ENCODE assay signal across 8 cellular contexts in the genomic region with DNA sequence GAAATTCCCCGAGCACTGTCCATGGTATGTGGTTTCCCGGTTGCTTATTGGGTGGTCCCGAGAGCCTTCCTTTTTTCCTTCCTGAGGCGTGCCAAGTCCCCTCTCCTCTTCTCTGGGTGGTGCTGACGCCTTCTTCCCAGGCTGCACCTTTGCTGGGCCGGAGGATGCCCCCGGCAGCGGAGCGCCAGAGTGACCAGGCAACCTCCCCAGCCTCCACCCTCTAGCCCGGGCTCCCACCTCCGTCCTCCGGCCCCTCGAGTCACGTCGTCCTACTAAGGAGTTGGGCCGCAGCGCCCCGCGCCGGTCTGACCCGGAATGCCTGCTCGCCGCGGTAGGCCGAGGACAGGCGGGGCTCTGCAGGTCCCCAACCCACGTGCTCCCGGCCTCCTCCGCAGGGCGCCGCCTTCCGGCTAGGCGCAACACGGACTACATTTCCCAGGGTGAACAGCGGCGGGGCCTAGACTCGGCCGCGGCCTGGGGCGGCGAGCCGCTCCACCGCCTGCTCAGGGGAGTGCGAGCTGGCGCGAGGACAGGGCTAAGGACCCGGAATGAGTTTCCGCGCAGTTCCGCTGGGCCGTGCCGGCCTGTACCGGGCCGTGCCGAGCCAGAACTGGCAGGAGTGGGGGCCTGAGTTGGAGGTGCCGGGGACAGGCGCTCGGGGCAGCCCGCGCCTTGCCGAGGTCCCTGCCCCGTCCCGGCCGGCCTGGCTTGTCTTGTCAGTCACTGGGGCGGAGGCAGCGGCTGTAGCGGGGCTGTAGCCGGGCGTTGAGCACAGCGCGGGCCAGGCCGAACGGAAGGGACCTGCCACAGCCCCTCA. TPM values are rescaled to one million over a fixed set of nuclear protein-coding genes. Genes with fewer than 3 reads are reported as not detected.
DNase-seq lines count a peak whose midpoint lies in the region; ATAC-seq and TF ChIP-seq lines count a peak whose summit lies in the region.

Gene IPO13, plus strand, starts transcription at position 707 of the 817 bp plus-strand sequence. CDS start 651 bp downstream, outside the sequence.

- H3K9me3 Mint-ChIP-seq in activated naive CD8-positive, alpha-beta T cell treated with anti-CD3 and anti-CD28 coated beads, Interleukin-2, amount 50 U/mL, for 24 hours, result no peaks in the 10 kb centered on the region
- H3K9me3 Mint-ChIP-seq in type B pancreatic cell, result no peaks in the 10 kb centered on the region

- peak; percentile 94 for ATAC-seq in HG02678 (IDR thresholded peaks at IDR 0.05; ENCODE audit: unreplicated experiment)
- ATAC-seq in activated naive CD8-positive, alpha-beta T cell treated with anti-CD3 and anti-CD28 coated beads, Interleukin-2, amount 50 U/mL, for 24 hours, result peak; percentile 96

- H3K36me3 Mint-ChIP-seq in activated naive CD8-positive, alpha-beta T cell treated with anti-CD3 and anti-CD28 coated beads, Interleukin-2, amount 50 U/mL, for 24 hours (ENCODE audit: low read depth), result peaks cover 13% of the 10 kb centered on the region
- peaks cover 6% of the 10 kb centered on the region for H3K36me3 Mint-ChIP-seq in type B pancreatic cell

- TF ChIP-seq CTCF in GM12873 (IDR thresholded peaks at IDR 0.05; ENCODE audit: insufficient read depth, low read depth, low read length, missing control alignments) (peak; percentile 75), cardiac muscle cell (IDR thresholded peaks at IDR 0.05; ENCODE audit: low read depth, low read length) (peak; percentile 68), type B pancreatic cell (conservative IDR thresholded peaks at IDR 0.05) (peak; percentile 78)

- DNase-seq in NCI-H1105 treated with DMSO at 0.1 percent for 48 hours (lab: John Stamatoyannopoulos, UW), result peak; percentile 94
- peak; percentile 75 to 84 for DNase-seq in SW 1271 (lab: John Stamatoyannopoulos, UW)
- DNase-seq in activated naive CD8-positive, alpha-beta T cell treated with anti-CD3 and anti-CD28 coated beads, Interleukin-2, amount 50 U/mL, for 24 hours, result peak; percentile 96
- peak; percentile 96 to 98 for DNase-seq in cardiac muscle cell (ENCODE audit: low read depth in 1 of 2, low spot score in 1 of 2)
- peak; percentile 96 for DNase-seq in pons (ENCODE audit: low spot score)
- peak; percentile 97 for DNase-seq in type B pancreatic cell (ENCODE audit: extremely low spot score, unreplicated experiment)

- H3K36me3 ChIP-seq in cardiac muscle cell, result no peaks in the 10 kb centered on the region

- H3K27me3 Mint-ChIP-seq in activated naive CD8-positive, alpha-beta T cell treated with anti-CD3 and anti-CD28 coated beads, Interleukin-2, amount 50 U/mL, for 24 hours, result no peaks in the 10 kb centered on the region
- peaks cover 4% of the 10 kb centered on the region for H3K27me3 Mint-ChIP-seq in type B pancreatic cell

- H3K4me3 Mint-ChIP-seq in activated naive CD8-positive, alpha-beta T cell treated with anti-CD3 and anti-CD28 coated beads, Interleukin-2, amount 50 U/mL, for 24 hours, result peak within 1 kb of the TSS; percentile 97
- H3K4me3 Mint-ChIP-seq in type B pancreatic cell, result peak within 1 kb of the TSS; percentile 91

- H3K27ac Mint-ChIP-seq in activated naive CD8-positive, alpha-beta T cell treated with anti-CD3 and anti-CD28 coated beads, Interleukin-2, amount 50 U/mL, for 24 hours, result peak within 1 kb of the TSS; percentile 98
- peak within 1 kb of the TSS; percentile 90 for H3K27ac Mint-ChIP-seq in type B pancreatic cell

- H3K27ac ChIP-seq in cardiac muscle cell, result peak within 1 kb of the TSS; percentile 99

- H3K4me3 ChIP-seq in cardiac muscle cell, result peak within 1 kb of the TSS; percentile 56

- H3K27me3 ChIP-seq in cardiac muscle cell, result no peaks in the 10 kb centered on the region

- peaks cover 12% of the 10 kb centered on the region for H3K4me1 ChIP-seq in cardiac muscle cell (ENCODE audit: low read depth)

- H3K4me1 Mint-ChIP-seq in activated naive CD8-positive, alpha-beta T cell treated with anti-CD3 and anti-CD28 coated beads, Interleukin-2, amount 50 U/mL, for 24 hours, result peaks cover 40% of the 10 kb centered on the region
- peaks cover 31% of the 10 kb centered on the region for H3K4me1 Mint-ChIP-seq in type B pancreatic cell (ENCODE audit: unreplicated experiment)

- no peaks in the 10 kb centered on the region for H3K9me3 ChIP-seq in cardiac muscle cell (ENCODE audit: low read depth)

RNA-seq across cellular contexts. Expression of gene IPO13, which starts in this region (rescaled TPM):
- 26.2 and 29.2 TPM in 2 replicates for total RNA-seq in cardiac muscle cell
- 27.9 and 28.6 TPM in 2 replicates for polyA plus RNA-seq in cardiac muscle cell
- total RNA-seq in type B pancreatic cell (ENCODE audit: low replicate concordance), result 31.5 and 39.4 TPM in 2 replicates

Comparison
In these comparisons a context has a peak if more than half of its experiments do, and no peak if none do; other contexts are left out.
1. Peak in every context shown above with its lines: DNase-seq, ATAC-seq, H3K4me3 ChIP-seq and H3K27ac ChIP-seq.